ENCODE assay signal across 8 cellular contexts in genomic region chr11:64924910-64925284, GRCh38. TPM values are rescaled to one million over a fixed set of nuclear protein-coding genes. Genes with fewer than 3 reads are reported as not detected.
DNase-seq lines count a peak whose midpoint lies in the region; ATAC-seq lines count a peak whose summit lies in the region.

No MANE protein-coding gene starts in this region.

- WGBS in adipose tissue, 3 donors, result 0 to 1% (median 0%) methylated on average over 23 to 24 of the region's 24 CpGs

- CTCF ChIA-PET in CD8-positive, alpha-beta memory T cell (lab: Charles Lee), result interaction anchor here (0.8 to 1.3 kb wide), 4 partner anchors 13 to 187 kb away, joined by 3 to 5 read pairs (median 4); partner anchors contain the start of gene TM7SF2

- ATAC-seq in HG03432 (IDR thresholded peaks at IDR 0.05; ENCODE audit: unreplicated experiment), result peak; percentile 3
- no peak for ATAC-seq in stimulated activated effector memory CD8-positive, alpha-beta T cell treated with anti-CD3 and anti-CD28 coated beads, Interleukin-12 subunit alpha, Interleukin-12 subunit beta, amount 100 ng/mL, for 72 hours

- peak overlapping the region; percentile 87 to 96 (median 94) for H3K4me3 Mint-ChIP-seq in CD8-positive, alpha-beta memory T cell
- H3K4me3 Mint-ChIP-seq in stimulated activated effector memory CD8-positive, alpha-beta T cell treated with anti-CD3 and anti-CD28 coated beads, Interleukin-12 subunit alpha, Interleukin-12 subunit beta, amount 100 ng/mL, for 72 hours, result peak overlapping the region; percentile 95

- POLR2A ChIA-PET in CD8-positive, alpha-beta memory T cell (lab: Charles Lee), result interaction anchor here (0.6 to 2.4 kb wide), 11 partner anchors 9 to 573 kb away, joined by 3 to 9 read pairs (median 4); partner anchors contain the start of genes ARL2, FAU and MRPL49

- H3K27ac Mint-ChIP-seq in CD8-positive, alpha-beta memory T cell, result peak overlapping the region in 6 of 8 donors; percentile 75 to 93 (median 88)
- peak overlapping the region; percentile 99 for H3K27ac Mint-ChIP-seq in stimulated activated effector memory CD8-positive, alpha-beta T cell treated with anti-CD3 and anti-CD28 coated beads, Interleukin-12 subunit alpha, Interleukin-12 subunit beta, amount 100 ng/mL, for 72 hours

- peaks cover under 1 to 22% (median 2%) of the 10 kb centered on the region in 3 donors for H3K36me3 Mint-ChIP-seq in CD8-positive, alpha-beta memory T cell
- peaks cover 27% of the 10 kb centered on the region for H3K36me3 Mint-ChIP-seq in stimulated activated effector memory CD8-positive, alpha-beta T cell treated with anti-CD3 and anti-CD28 coated beads, Interleukin-12 subunit alpha, Interleukin-12 subunit beta, amount 100 ng/mL, for 72 hours

- H3K27me3 Mint-ChIP-seq in CD8-positive, alpha-beta memory T cell, result no peaks in the 10 kb centered on the region

- peaks cover 21% of the 10 kb centered on the region for H3K4me1 ChIP-seq in CD8-positive, alpha-beta memory T cell (ENCODE audit: insufficient read depth, low read length)

- no peaks in the 10 kb centered on the region for H3K27me3 ChIP-seq in CD8-positive, alpha-beta memory T cell (ENCODE audit: insufficient read depth, low read length, poor library complexity, severe bottlenecking)

- DNase-seq in CD8-positive, alpha-beta memory T cell, result no peak
- no peak for DNase-seq in stimulated activated effector memory CD8-positive, alpha-beta T cell treated with anti-CD3 and anti-CD28 coated beads, Interleukin-12 subunit alpha, Interleukin-12 subunit beta, amount 100 ng/mL, for 72 hours (ENCODE audit: low spot score in 2 of 2)
- DNase-seq in NCI-H2081 treated with DMSO at 0.1 percent for 48 hours (lab: John Stamatoyannopoulos, UW) (no peak), SHP77 (lab: John Stamatoyannopoulos, UW) (no peak), A172 (ENCODE audit: low spot score) (no peak)

- peaks cover 9 to 18% (median 11%) of the 10 kb centered on the region in 3 donors for H3K4me1 Mint-ChIP-seq in CD8-positive, alpha-beta memory T cell
- H3K4me1 Mint-ChIP-seq in stimulated activated effector memory CD8-positive, alpha-beta T cell treated with anti-CD3 and anti-CD28 coated beads, Interleukin-12 subunit alpha, Interleukin-12 subunit beta, amount 100 ng/mL, for 72 hours, result peaks cover 23% of the 10 kb centered on the region

- peak overlapping the region; percentile 79 for H3K4me3 ChIP-seq in CD8-positive, alpha-beta memory T cell (ENCODE audit: low read length)
- peak overlapping the region; percentile 51 for H3K4me3 ChIP-seq in iPS-11a (ENCODE audit: low read depth, low read length)

- no peaks in the 10 kb centered on the region for H3K9me3 Mint-ChIP-seq in CD8-positive, alpha-beta memory T cell
- no peaks in the 10 kb centered on the region for H3K9me3 Mint-ChIP-seq in stimulated activated effector memory CD8-positive, alpha-beta T cell treated with anti-CD3 and anti-CD28 coated beads, Interleukin-12 subunit alpha, Interleukin-12 subunit beta, amount 100 ng/mL, for 72 hours

- no peaks in the 10 kb centered on the region for H3K36me3 ChIP-seq in CD8-positive, alpha-beta memory T cell (ENCODE audit: insufficient read depth, low read length)

- H3K9me3 ChIP-seq in CD8-positive, alpha-beta memory T cell (ENCODE audit: low read length), result no peaks in the 10 kb centered on the region

- peak overlapping the region; percentile 80 for H3K27ac ChIP-seq in CD8-positive, alpha-beta memory T cell (ENCODE audit: low read depth, low read length)
- H3K27ac ChIP-seq in adipose tissue (ENCODE audit: low read depth, low read length), result peak overlapping the region; percentile 83

RNA-seq across cellular contexts. Expression of gene PPP2R5B, which starts 0.4 kb away (rescaled TPM):
- 10 to 100 TPM; 11.2 to 11.7 TPM for total RNA-seq in CD8-positive, alpha-beta memory T cell
- polyA plus RNA-seq in CD8-positive, alpha-beta memory T cell, result 7.8 TPM
- 10 to 100 TPM in 2 of 3 donors, 1 to 10 TPM in 1; 10.0 to 17.9 (median 13.0) TPM for polyA plus RNA-seq in adipose tissue
- 18.4 and 19.6 TPM in 2 replicates for total RNA-seq in A172 (2014; rRNA removed; shearing (Covaris generic))

RNA-seq across cellular contexts. Expression of gene ATG2A, which starts 7.9 kb away (rescaled TPM):
- 10 to 100 TPM; 25.7 to 27.0 TPM for total RNA-seq in CD8-positive, alpha-beta memory T cell
- polyA plus RNA-seq in CD8-positive, alpha-beta memory T cell, result 7.6 TPM
- polyA plus RNA-seq in adipose tissue, result 10 to 100 TPM; 12.4 to 14.7 (median 14.5) TPM
- 10.7 and 15.1 TPM in 2 replicates for total RNA-seq in A172 (2014; rRNA removed; shearing (Covaris generic))

RNA-seq across cellular contexts. Expression of gene GPHA2, which starts 10.8 kb away (rescaled TPM):
- not detected for total RNA-seq in CD8-positive, alpha-beta memory T cell
- not detected for polyA plus RNA-seq in CD8-positive, alpha-beta memory T cell
- 1 to 10 TPM in 1 of 3 donors, not detected in 2; 3.6 TPM for polyA plus RNA-seq in adipose tissue
- total RNA-seq in A172 (2014; rRNA removed; shearing (Covaris generic)), result not detected in 2 replicates

RNA-seq across cellular contexts. Expression of gene EHD1, which starts 46.5 kb away (rescaled TPM):
- 100 to 1,000 TPM; 102 to 110 TPM for total RNA-seq in CD8-positive, alpha-beta memory T cell
- polyA plus RNA-seq in CD8-positive, alpha-beta memory T cell, result 258 TPM
- 10 to 100 TPM; 10.3 to 68.5 (median 22.9) TPM for polyA plus RNA-seq in adipose tissue
- 81.4 and 117 TPM in 2 replicates for total RNA-seq in A172 (2014; rRNA removed; shearing (Covaris generic))

RNA-seq across cellular contexts. Expression of gene MAJIN, which starts 47.0 kb away (rescaled TPM):
- not detected for total RNA-seq in CD8-positive, alpha-beta memory T cell
- polyA plus RNA-seq in CD8-positive, alpha-beta memory T cell, result not detected
- under 1 TPM in 1 of 3 donors, not detected in 2; 0.08 TPM for polyA plus RNA-seq in adipose tissue
- not detected in 2 replicates for total RNA-seq in A172 (2014; rRNA removed; shearing (Covaris generic))
